In the genomic region with DNA sequence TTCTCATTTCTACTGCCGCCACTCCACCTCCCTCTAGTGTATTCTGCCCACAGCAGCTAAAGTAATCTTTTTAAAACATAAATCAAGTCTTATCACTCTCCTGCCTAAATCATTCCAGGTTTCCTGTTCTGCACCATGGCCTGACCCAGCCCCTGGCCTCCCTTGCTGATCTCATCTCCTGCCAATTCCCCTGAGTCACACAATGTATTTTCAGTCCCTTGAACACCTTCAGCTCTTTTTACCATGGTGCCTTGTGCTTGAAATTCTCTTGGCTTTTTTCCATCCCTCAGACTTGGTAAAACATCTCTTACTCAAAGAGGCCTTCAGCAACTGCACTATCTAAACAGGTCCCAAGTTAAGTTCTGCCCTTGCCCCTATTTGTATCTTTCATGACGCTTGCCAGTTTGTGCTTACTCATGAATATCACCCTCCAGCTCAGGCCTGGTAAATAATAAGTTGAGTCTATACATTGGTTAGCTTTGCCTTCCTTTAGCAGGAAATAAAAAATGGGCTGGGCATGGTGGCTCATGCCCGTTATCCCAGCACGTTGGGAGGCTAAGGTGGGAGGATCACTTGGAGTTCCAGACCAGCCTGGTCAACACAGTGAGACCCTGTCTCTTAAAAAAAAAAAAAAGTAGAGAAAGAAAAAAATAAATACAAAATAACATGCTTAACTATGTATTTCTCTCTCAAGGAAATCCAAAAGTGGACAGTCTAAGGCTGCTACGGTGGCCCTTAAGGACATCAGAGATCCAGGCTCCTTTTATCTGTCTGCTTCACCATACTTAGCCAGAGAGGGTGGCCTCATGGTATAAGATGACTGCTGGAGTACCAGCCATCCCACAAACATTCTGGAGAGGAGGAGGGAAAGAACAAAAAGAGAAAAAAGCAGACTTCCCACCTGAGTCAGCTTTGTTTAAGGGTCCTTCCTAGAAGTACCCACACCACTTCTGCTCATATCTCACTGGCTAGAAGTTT, we compare ENCODE assay signal across 11 cellular contexts.
DNase-seq lines count a peak whose midpoint lies in the region; ATAC-seq and TF ChIP-seq lines count a peak whose summit lies in the region.
"Had no signal": no experiment of that assay in that cellular context is flagged by ENCODE, and none has a peak within 500 bp of the region (broad histone marks: within the 10 kb centered on the region; RNA-seq: fewer than 3 reads in every experiment).

No MANE protein-coding gene starts in this region.

- H3K4me3 Mint-ChIP-seq in neural progenitor cell: no peak overlapping the region
- H3K4me3 Mint-ChIP-seq: activated naive CD8-positive, alpha-beta T cell treated with anti-CD3 and anti-CD28 coated beads, Interleukin-2, amount 10 ng/mL, durations not matched to agents 7 days and 5 days; CD8-positive, alpha-beta T cell had no signal

- H3K4me2 ChIP-seq in neural progenitor cell: no peak overlapping the region

- no peaks in the 10 kb centered on the region for H3K27me3 ChIP-seq in right lobe of liver
- H3K27me3 ChIP-seq in neural progenitor cell: no peaks in the 10 kb centered on the region

- no peak overlapping the region for H3K4me3 ChIP-seq in right lobe of liver
- H3K4me3 ChIP-seq in neural progenitor cell: no peak overlapping the region

- no peaks in the 10 kb centered on the region for H3F3A ChIP-seq in neural progenitor cell (ENCODE audit: low read depth)

- H3K4me1 Mint-ChIP-seq in neural progenitor cell: peaks cover 7% of the 10 kb centered on the region

- H3K36me3 Mint-ChIP-seq in neural progenitor cell: peaks cover 31% of the 10 kb centered on the region

- H3K9me3 Mint-ChIP-seq in neural progenitor cell: peaks cover 10% of the 10 kb centered on the region
- H3K9me3 Mint-ChIP-seq: activated naive CD8-positive, alpha-beta T cell treated with anti-CD3 and anti-CD28 coated beads, Interleukin-2, amount 10 ng/mL, durations not matched to agents 7 days and 5 days; CD8-positive, alpha-beta T cell had no signal

- in situ Hi-C loops in ACHN (cut with HindIII; ENCODE audit: low pct_ligation_motif_present, low pct_unique_long_range_greater_than_20kb, low sequenced_read_pairs): no loop called here

- no peaks in the 10 kb centered on the region for H4K20me1 ChIP-seq in neural progenitor cell (ENCODE audit: low read depth)

- intact Hi-C loops in right lobe of liver (cut with DNase I): no loop called here

- H3K27ac ChIP-seq in right lobe of liver (no peak overlapping the region), neural progenitor cell (no peak overlapping the region)

- H3K79me2 ChIP-seq in neural progenitor cell (ENCODE audit: low read depth): no peaks in the 10 kb centered on the region

- peaks cover 3% of the 10 kb centered on the region for H3K27me3 Mint-ChIP-seq in neural progenitor cell (ENCODE audit: insufficient read depth, low read depth)
- H3K27me3 Mint-ChIP-seq: activated naive CD8-positive, alpha-beta T cell treated with anti-CD3 and anti-CD28 coated beads, Interleukin-2, amount 10 ng/mL, durations not matched to agents 7 days and 5 days had no signal

- TF ChIP-seq CTCF in right lobe of liver (IDR thresholded peaks at IDR 0.05) (no peak), neural progenitor cell (IDR thresholded peaks at IDR 0.05) (no peak)

- no peak overlapping the region for H3K9ac ChIP-seq in neural progenitor cell

- H3K4me1 ChIP-seq in right lobe of liver: no peaks in the 10 kb centered on the region
- no peaks in the 10 kb centered on the region for H3K4me1 ChIP-seq in neural progenitor cell

- TF ChIP-seq POLR2A in right lobe of liver (IDR thresholded peaks at IDR 0.05): no peak

- no peaks in the 10 kb centered on the region for H3K9me3 ChIP-seq in right lobe of liver
- H3K9me3 ChIP-seq in neural progenitor cell (ENCODE audit: low read depth): no peaks in the 10 kb centered on the region

- H3K36me3 ChIP-seq in right lobe of liver (peaks cover 1 to 59% (median 28%) of the 10 kb centered on the region in 4 donors), neural progenitor cell (peaks cover 3% of the 10 kb centered on the region)

- ATAC-seq in right lobe of liver (peak; percentile 56 to 93 (median 73)), GM18520 (IDR thresholded peaks at IDR 0.05; ENCODE audit: unreplicated experiment) (no peak), HG03460 (IDR thresholded peaks at IDR 0.05; ENCODE audit: unreplicated experiment) (no peak)
- ATAC-seq: CD8-positive, alpha-beta T cell had no signal

- DNase-seq in ACHN: peak; percentile 89
- peak; percentile 9 for DNase-seq in LoVo (ENCODE audit: low spot score)
- DNase-seq in dermis blood vessel endothelial cell: peak; percentile 98
- no peak for DNase-seq in right lobe of liver
- no peak for DNase-seq in neural progenitor cell (ENCODE audit: low spot score)
- DNase-seq in NCI-H82 treated with DMSO at 0.1 percent for 48 hours (lab: John Stamatoyannopoulos, UW; ENCODE audit: unreplicated experiment): no peak
- DNase-seq: activated naive CD8-positive, alpha-beta T cell treated with anti-CD3 and anti-CD28 coated beads, Interleukin-2, amount 10 ng/mL, durations not matched to agents 7 days and 5 days; CD8-positive, alpha-beta T cell; NCI-H446 had no signal

- H2AFZ ChIP-seq in neural progenitor cell (replicated peaks): no peak overlapping the region

- H3K27ac Mint-ChIP-seq in neural progenitor cell: no peak overlapping the region
- H3K27ac Mint-ChIP-seq: activated naive CD8-positive, alpha-beta T cell treated with anti-CD3 and anti-CD28 coated beads, Interleukin-2, amount 10 ng/mL, durations not matched to agents 7 days and 5 days; CD8-positive, alpha-beta T cell had no signal

- WGBS in right lobe of liver (ENCODE audit: insufficient coverage, low coverage, low lambda C conversion rate, missing lambda C conversion rate): 74% methylated on average over 5 of the region's 5 CpGs

Comparison
In these comparisons a context has a peak if more than half of its experiments do, and no peak if none do; other contexts are left out.
1. DNase-seq: peak in ACHN (single experiment), LoVo (single experiment) and dermis blood vessel endothelial cell (single experiment); none in right lobe of liver (0 of 3), neural progenitor cell (single experiment) and NCI-H82 treated with DMSO at 0.1 percent for 48 hours (single experiment).
2. ATAC-seq: peak in right lobe of liver (4 of 4); none in GM18520 (single experiment) and HG03460 (single experiment).